Comparison of ENCODE assay signal across 8 cellular contexts in the genomic region with DNA sequence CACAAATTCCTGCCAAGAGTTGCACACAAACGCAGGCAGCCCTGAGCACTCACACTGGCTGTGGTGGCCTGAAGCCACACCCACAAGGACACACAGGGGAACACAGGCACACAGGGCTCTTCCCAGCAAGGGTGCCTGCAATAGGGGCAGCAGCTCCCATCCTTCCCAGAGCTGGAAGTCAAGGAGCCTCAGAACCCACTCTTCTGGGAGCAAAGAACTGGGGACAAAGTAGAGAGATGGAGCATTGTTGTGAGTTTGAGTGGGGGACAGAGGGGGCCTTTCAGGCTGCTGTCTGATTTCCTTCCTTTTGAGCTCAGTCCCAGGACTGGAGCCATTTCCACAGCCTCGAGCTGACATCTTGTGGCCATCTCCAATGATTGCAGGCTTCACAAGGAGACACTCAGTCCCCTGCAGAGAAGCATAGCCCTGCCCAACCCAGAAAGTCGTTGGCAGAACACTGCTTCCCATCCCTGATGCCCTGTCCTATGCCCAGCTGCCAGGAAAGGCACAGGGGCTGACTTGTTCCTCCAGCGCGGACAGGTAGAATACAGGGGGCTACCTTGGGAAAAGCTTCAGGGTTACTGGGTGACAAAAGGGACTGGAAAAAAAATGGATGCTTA. TPM values are rescaled to one million over a fixed set of nuclear protein-coding genes. Genes with fewer than 3 reads are reported as not detected.
A peak's percentile ranks its signal among the peaks of the same experiment; 100 is the strongest.
DNase-seq lines count a peak whose midpoint lies in the region; ATAC-seq, FAIRE-seq and TF ChIP-seq lines count a peak whose summit lies in the region.

No MANE protein-coding gene starts in this region.

- H3K9ac ChIP-seq in fibroblast of lung (ENCODE audit: insufficient read depth, low read length): no peak overlapping the region

- DNase-seq in A673 (ENCODE audit: low spot score) (peak; percentile 84), GF-D8 (lab: John Stamatoyannopoulos, UW) (peak; percentile 26), NCI-H1092 treated with DMSO at 0.1 percent for 48 hours (lab: John Stamatoyannopoulos, UW) (peak; percentile 31), fibroblast of lung (ENCODE audit: low read depth in 2 of 2) (peak; percentile 59 to 78), nephron progenitor cell (peak; percentile 71)

- H3K27me3 ChIP-seq in A673 (replicated peaks; ENCODE audit: insufficient read depth, low read depth, low read length, poor library complexity) (peaks cover 3% of the 10 kb centered on the region), fibroblast of lung (ENCODE audit: control insufficient read depth, insufficient read depth, low read length) (peaks cover 3% of the 10 kb centered on the region)

- H3K9me3 ChIP-seq in A673 (ENCODE audit: low read depth, low read length, poor library complexity, severe bottlenecking) (no peaks in the 10 kb centered on the region), fibroblast of lung (ENCODE audit: control insufficient read depth, insufficient read depth, low read depth, low read length) (no peaks in the 10 kb centered on the region)

- no peak overlapping the region for H3K27ac ChIP-seq in A673 (ENCODE audit: low read depth, low read length, poor library complexity, severe bottlenecking)
- no peak overlapping the region for H3K27ac ChIP-seq in fibroblast of lung (ENCODE audit: insufficient read depth, low read length)

- H3K4me3 Mint-ChIP-seq in nephron progenitor cell: no peak overlapping the region

- peak; percentile 49 for FAIRE-seq in TTC549 (lab: Jason Lieb, UNC)

- no peak overlapping the region for H3K4me3 ChIP-seq in A673 (ENCODE audit: low read depth, low read length, poor library complexity, severe bottlenecking)
- H3K4me3 ChIP-seq in fibroblast of lung (replicated peaks in 1 of 4; ENCODE audit: control extremely low read depth in 1 of 4, insufficient read depth in 1 of 4, low read depth in 3 of 4, low read length in 4 of 4): no peak overlapping the region

- intact Hi-C loops in A673 (cut with micrococcal nuclease; ENCODE audit: unreplicated experiment): loop anchor here (2.0 to 10.0 kb wide), 2 partner anchors 316 to 444 kb away; no protein-coding TSS in a partner anchor

- peaks cover 100% of the 10 kb centered on the region for H3K4me1 Mint-ChIP-seq in nephron progenitor cell

- POLR2A ChIA-PET in A673 (lab: Charles Lee; ENCODE audit: low non-redundant PET): no interaction called here

- H2AFZ ChIP-seq in fibroblast of lung (ENCODE audit: low read length): no peak overlapping the region

- BruUV-seq in A673 (replicated peaks; lab: Mats Ljungman, UMichigan): no TSS peak

- H3K9me3 Mint-ChIP-seq in nephron progenitor cell: no peaks in the 10 kb centered on the region

- H3K4me1 ChIP-seq in A673 (ENCODE audit: insufficient read depth, low read length, poor library complexity, severe bottlenecking) (peaks cover 6% of the 10 kb centered on the region), fibroblast of lung (ENCODE audit: control insufficient read depth, extremely low read depth, insufficient read depth, low read length) (peaks cover 13% of the 10 kb centered on the region)

- H3K4me2 ChIP-seq in fibroblast of lung (ENCODE audit: extremely low read depth, insufficient read depth, low read length): no peak overlapping the region

- ATAC-seq in GM21390 (IDR thresholded peaks at IDR 0.05; ENCODE audit: unreplicated experiment) (no peak), GM18907 (IDR thresholded peaks at IDR 0.05; ENCODE audit: unreplicated experiment) (no peak)

- H3K27ac Mint-ChIP-seq in nephron progenitor cell: no peak overlapping the region

- TF ChIP-seq CTCF in A673 (conservative IDR thresholded peaks at IDR 0.05; ENCODE audit: low read depth, low read length) (peak; percentile 81), fibroblast of lung (conservative IDR thresholded peaks at IDR 0.05 in 1 of 2, IDR thresholded peaks at IDR 0.05 in 1 of 2; ENCODE audit: low read depth in 1 of 2, low read length in 2 of 2) (peak; percentile 79 to 86), nephron progenitor cell (IDR thresholded peaks at IDR 0.05) (peak; percentile 75)

- CTCF ChIA-PET in A673 (lab: Charles Lee): interaction anchor here (0.6 to 2.3 kb wide), 20 partner anchors 9 to 441 kb away, joined by 3 to 30 read pairs (median 4); a partner anchor contains a TSS

- no peaks in the 10 kb centered on the region for H3K27me3 Mint-ChIP-seq in nephron progenitor cell (ENCODE audit: low read depth, poor library complexity)

- no peaks in the 10 kb centered on the region for H3K36me3 Mint-ChIP-seq in nephron progenitor cell (ENCODE audit: low read depth)

- no peaks in the 10 kb centered on the region for H3K36me3 ChIP-seq in A673 (ENCODE audit: insufficient read depth, low read length, poor library complexity, severe bottlenecking)
- H3K36me3 ChIP-seq in fibroblast of lung (ENCODE audit: control insufficient read depth, insufficient read depth, low read length): no peaks in the 10 kb centered on the region

- H3K79me2 ChIP-seq in fibroblast of lung (ENCODE audit: control insufficient read depth, insufficient read depth, low read length): no peaks in the 10 kb centered on the region

- H4K20me1 ChIP-seq in fibroblast of lung (ENCODE audit: control insufficient read depth, extremely low read depth, insufficient read depth, low read length): no peaks in the 10 kb centered on the region

RNA-seq across cellular contexts. Expression of a gene that starts 34.4 kb away (rescaled TPM):
- total RNA-seq in A673 (2021) (34.6 and 39.4 TPM in 2 replicates), fibroblast of lung (32.5 and 34.9 TPM in 2 replicates)
- polyA plus RNA-seq in fibroblast of lung: 11.1 and 16.6 TPM in 2 replicates
- polyA plus RNA-seq in fibroblast of lung (2012): 9.3 and 13.4 TPM in 2 replicates
- 3.7 and 4.0 TPM in 2 replicates for polyA minus RNA-seq in fibroblast of lung (ENCODE audit: low replicate concordance)

Comparison
In these comparisons a context has a peak if more than half of its experiments do, and no peak if none do; other contexts are left out.
1. DNase-seq: peak in every context shown above with its lines; median percentile 84 in A673; 71 in nephron progenitor cell; 68 in fibroblast of lung; 31 in NCI-H1092 treated with DMSO at 0.1 percent for 48 hours; 26 in GF-D8.